Comparison of ENCODE assay signal across 8 cellular contexts in genomic region chr14:103385994-103386491, GRCh38. TPM values are rescaled to one million over a fixed set of nuclear protein-coding genes. Genes with fewer than 3 reads are reported as not detected.
DNase-seq lines count a peak whose midpoint lies in the region; ATAC-seq, FAIRE-seq and TF ChIP-seq lines count a peak whose summit lies in the region.

No MANE protein-coding gene starts in this region.

- peaks cover 55 to 68% of the 10 kb centered on the region in 2 donors for H3K4me1 Mint-ChIP-seq in immature natural killer cell

- H3K4me3 ChIP-seq in SK-N-SH (ENCODE audit: low read depth in 2 of 2, low read length in 1 of 2) = peak overlapping the region; percentile 92 to 97
- H3K4me3 ChIP-seq in GM12878 = peak overlapping the region; percentile 91

- H3K4me3 Mint-ChIP-seq in immature natural killer cell = peak overlapping the region; percentile 93 to 99 (median 97)

- H3K27me3 ChIP-seq in SK-N-SH (ENCODE audit: insufficient read depth) (no peaks in the 10 kb centered on the region), GM12878 (replicated peaks in 1 of 2; ENCODE audit: control insufficient read depth in 2 of 2, insufficient read depth in 2 of 2, low read length in 1 of 2) (no peaks in the 10 kb centered on the region)

- H3K36me3 ChIP-seq in SK-N-SH (replicated peaks in 1 of 2; ENCODE audit: control insufficient read depth in 1 of 2, insufficient read depth in 2 of 2, low read length in 1 of 2) (no peaks in the 10 kb centered on the region), GM12878 (ENCODE audit: control insufficient read depth in 2 of 2, insufficient read depth in 2 of 2, low read length in 1 of 2) (no peaks in the 10 kb centered on the region)

- TF ChIP-seq POLR2A in GM12878 (IDR thresholded peaks at IDR 0.05; ENCODE audit: low read depth, low read length) = no peak

- H3K9me3 Mint-ChIP-seq in immature natural killer cell = no peaks in the 10 kb centered on the region

- H2AFZ ChIP-seq in SK-N-SH (ENCODE audit: low read depth) = no peak overlapping the region
- no peak overlapping the region; the same call in 1 of the 2 replicates for H2AFZ ChIP-seq in GM12878 (ENCODE audit: control insufficient read depth, low read depth, low read length)

- CTCF ChIA-PET in SK-N-SH (lab: Yijun Ruan, JAX) = interaction anchor here (1.8 kb wide), 1 partner anchor 8 kb away, joined by 8 read pairs; no protein-coding TSS in a partner anchor
- CTCF ChIA-PET in GM12878 (lab: Yijun Ruan, JAX) = interaction anchor here (1.1 to 1.7 kb wide), 3 partner anchors 14 to 54 kb away, joined by 3 to 5 read pairs (median 4); no protein-coding TSS in a partner anchor

- in situ Hi-C loops in GM13976 (cut with MboI; ENCODE audit: low sequenced_read_pairs, unreplicated experiment) = no loop called here
- in situ Hi-C loops in GM12878 (cut with MboI) = no loop called here

- under 1% methylated on average over 18 of the region's 31 CpGs for WGBS in SK-N-SH (ENCODE audit: low lambda C conversion rate)
- 2% methylated on average over 31 of the region's 31 CpGs for WGBS in GM12878 (ENCODE audit: insufficient coverage, insufficient replicate concordance, low lambda C conversion rate, missing lambda C conversion rate)

- H3K4me1 ChIP-seq in SK-N-SH (ENCODE audit: control insufficient read depth in 1 of 2, insufficient read depth in 2 of 2, low read depth in 1 of 2, low read length in 1 of 2) = peaks cover 0 to 10% of the 10 kb centered on the region in 2 experiments; a peak in 1 of 4 replicates
- H3K4me1 ChIP-seq in GM12878 (ENCODE audit: control insufficient read depth, insufficient read depth, low read length) = peaks cover 13% of the 10 kb centered on the region

- no peak for TF ChIP-seq RAD21 in SK-N-SH (IDR thresholded peaks at IDR 0.05; ENCODE audit: low read length)
- no peak for TF ChIP-seq RAD21 in GM12878 (IDR thresholded peaks at IDR 0.05; ENCODE audit: insufficient read depth, low read depth, low read length)

- H3K9me2 ChIP-seq in SK-N-SH = no peaks in the 10 kb centered on the region

- H3F3A ChIP-seq in SK-N-SH (replicated peaks; ENCODE audit: insufficient read depth) = peaks cover 24% of the 10 kb centered on the region

- SMC1A ChIA-PET in GM12878 (lab: Charles Lee; ENCODE audit: uncharacterized antibody, unreplicated experiment) = no interaction called here

- TSS peak; percentile 63 for BruUV-seq in GM12878 (replicated peaks; lab: Mats Ljungman, UMichigan)

- no peaks in the 10 kb centered on the region for H3K36me3 Mint-ChIP-seq in immature natural killer cell

- TF ChIP-seq EP300 in SK-N-SH (IDR thresholded peaks at IDR 0.05; ENCODE audit: borderline replicate concordance in 1 of 2, low read depth in 1 of 2, low read length in 1 of 2) (no peak), GM12878 (IDR thresholded peaks at IDR 0.05; ENCODE audit: borderline replicate concordance in 1 of 2, control insufficient read depth in 1 of 2, low read depth in 2 of 2, low read length in 2 of 2) (no peak)

- peaks cover 53% of the 10 kb centered on the region for H4K20me1 ChIP-seq in SK-N-SH (ENCODE audit: insufficient read depth)
- H4K20me1 ChIP-seq in GM12878 (ENCODE audit: control insufficient read depth, insufficient read depth) = peaks cover 2% of the 10 kb centered on the region; the same call in 1 of the 2 replicates

- H3K4me2 ChIP-seq in SK-N-SH (peak overlapping the region; percentile 92), GM12878 (ENCODE audit: control insufficient read depth, insufficient read depth) (peak overlapping the region; percentile 93)

- RAD21 ChIA-PET in GM12878 (lab: Charles Lee; ENCODE audit: unreplicated experiment) = no interaction called here

- peak; percentile 44 for FAIRE-seq in GM12878 (lab: Jason Lieb, UNC)

- POLR2A ChIA-PET in SK-N-SH (lab: Yijun Ruan, JAX) = no interaction called here
- POLR2A ChIA-PET in GM12878 (lab: Charles Lee) = no interaction called here

- ATAC-seq in HG03025 (IDR thresholded peaks at IDR 0.05; ENCODE audit: low FRiP score, unreplicated experiment) = peak; percentile 8
- ATAC-seq in GM12878 = peak; percentile 19
- no peak for ATAC-seq in GM21381 (IDR thresholded peaks at IDR 0.05; ENCODE audit: unreplicated experiment)

- H3K9ac ChIP-seq in SK-N-SH = peak overlapping the region; percentile 97
- H3K9ac ChIP-seq in GM12878 (ENCODE audit: control insufficient read depth, insufficient read depth, low read length) = peak overlapping the region; percentile 91

- peak overlapping the region; percentile 91 to 98 (median 96) for H3K27ac Mint-ChIP-seq in immature natural killer cell

- DNase-seq in GM13976 (ENCODE audit: low spot score) (no peak), SK-N-SH (peak; percentile 36), GM12878 (ENCODE audit: low read depth, low spot score) (no peak), immature natural killer cell (peak in 2 of 3 donors; percentile 35 to 40), OCI-M1 (lab: John Stamatoyannopoulos, UW) (no peak)
- peak; percentile 19 for DNase-seq in stimulated activated CD4-positive, alpha-beta T cell treated with anti-CD3 and anti-CD28 coated beads, Interleukin-12 subunit alpha, Interleukin-12 subunit beta, amount 100 ng/mL, for 4 hours

- H3K27ac ChIP-seq in SK-N-SH (ENCODE audit: low read depth in 2 of 2, low read length in 1 of 2) (peak overlapping the region; percentile 91 to 92), GM12878 (ENCODE audit: control insufficient read depth, insufficient read depth) (peak overlapping the region; percentile 86)

- H3K79me2 ChIP-seq in SK-N-SH (ENCODE audit: insufficient read depth) (peaks cover 58% of the 10 kb centered on the region), GM12878 (ENCODE audit: control insufficient read depth, insufficient read depth, low read length) (peaks cover 57% of the 10 kb centered on the region)

- no peaks in the 10 kb centered on the region for H3K9me3 ChIP-seq in SK-N-SH
- no peaks in the 10 kb centered on the region for H3K9me3 ChIP-seq in GM12878 (replicated peaks; ENCODE audit: control insufficient read depth, insufficient read depth, low read length)

- TF ChIP-seq CTCF in GM13976 (IDR thresholded peaks at IDR 0.05; ENCODE audit: borderline replicate concordance, control extremely low read depth, extremely low read depth, insufficient read depth, missing control alignments) = peak; percentile 0
- TF ChIP-seq CTCF in SK-N-SH (IDR thresholded peaks at IDR 0.05) = no peak
- TF ChIP-seq CTCF in GM12878 (IDR thresholded peaks at IDR 0.05 in 2 of 3, conservative IDR thresholded peaks at IDR 0.05 in 1 of 3; ENCODE audit: control insufficient read depth in 2 of 3, extremely low read depth in 1 of 3, insufficient read depth in 1 of 3, low read depth in 3 of 3, low read length in 3 of 3) = no peak

- H3K27me3 Mint-ChIP-seq in immature natural killer cell (ENCODE audit: low read depth in 3 of 3) = peaks cover 0 to 9% (median 6%) of the 10 kb centered on the region in 3 donors

- intact Hi-C loops in GM12878 (cut with micrococcal nuclease; ENCODE audit: unreplicated experiment) = loop anchor here (5.0 kb wide), 1 partner anchor 54 kb away; the partner anchor contains the start of gene EIF5

TF ChIP-seq in SK-N-SH, 30 proteins besides CTCF, POLR2A, EP300 and RAD21 (continues in another document):
- no peak for TF ChIP-seq FOXJ3 (CRISPR knock-in tag; IDR thresholded peaks at IDR 0.05)

TF ChIP-seq in GM12878, 131 proteins besides CTCF, POLR2A, EP300 and RAD21 (continues in another document):
- TF ChIP-seq BCL11A (IDR thresholded peaks at IDR 0.05; ENCODE audit: low read depth, low read length) (0 out of 2 replicates have a peak, but pooled peaks have one; percentile 20), RAD51 (IDR thresholded peaks at IDR 0.05) (no peak)

RNA-seq across cellular contexts. Expression of gene MARK3, which starts 0.8 kb away (rescaled TPM):
- polyA plus RNA-seq in SK-N-SH (2012; rRNA removed) (73.4 and 94.5 TPM in 2 replicates), GM12878 (2011; rRNA removed) (75.1 and 85.6 TPM in 2 replicates), GM12878 (2014; fragmentation: Illumina TruSeq; extraction: Trizol) (50.7 and 52.0 TPM in 2 replicates), GM12878 (2014; fragmentation: Nextera tagmentation; extraction: Ambion mirVana) (10 to 100 TPM; 10.7 to 19.8 TPM), GM12878 (2014; rRNA removed) (43.2 and 49.9 TPM in 2 replicates), GM12878 (2016; fragmentation: Nextera tagmentation; extraction: Ambion mirVana) (10 to 100 TPM; 28.6 to 31.0 TPM), immature natural killer cell (10 to 100 TPM; 23.4 to 44.1 (median 25.7) TPM)
- 49.0 and 50.0 TPM in 2 replicates for polyA plus RNA-seq in SK-N-SH (2012; cell fraction: cytosol; rRNA removed)
- 255 and 313 TPM in 2 replicates for polyA plus RNA-seq in SK-N-SH (2012; cell fraction: nucleus; rRNA removed)
- total RNA-seq in GM12878 (2013; cell fraction: nucleolus; rRNA removed) = 225 and 244 TPM in 2 replicates
- total RNA-seq in GM12878 (2014; rRNA removed) (39.6 and 43.3 TPM in 2 replicates), GM12878 (2014; rRNA removed; fragmentation: Illumina TruSeq; extraction: Trizol) (48.0 and 48.3 TPM in 2 replicates), GM12878 (2021) (51.9 and 59.3 TPM in 2 replicates)
- polyA plus RNA-seq in GM12878 (2011; ENCODE audit: low read depth) = 36.8 TPM
- polyA plus RNA-seq in GM12878 (2011; cell fraction: cytosol; rRNA removed) = 40.5 and 46.1 TPM in 2 replicates
- 90.2 and 95.2 TPM in 2 replicates for polyA plus RNA-seq in GM12878 (2011; cell fraction: nucleus; rRNA removed)
- 39.8 and 47.5 TPM in 2 replicates for polyA plus RNA-seq in GM12878 (2012)
- polyA minus RNA-seq in GM12878 (2011; rRNA and poly(A)+ RNA removed) = 73.2 and 80.4 TPM in 2 replicates
- polyA minus RNA-seq in GM12878 (2011; cell fraction: cytosol; rRNA and poly(A)+ RNA removed) = 15.8 and 21.0 TPM in 2 replicates
- 63.7 and 92.2 TPM in 2 replicates for polyA minus RNA-seq in GM12878 (2011; cell fraction: nucleus; rRNA and poly(A)+ RNA removed)

RNA-seq across cellular contexts. Expression of gene EIF5, which starts 52.0 kb away (rescaled TPM):
- 120 and 127 TPM in 2 replicates for polyA plus RNA-seq in SK-N-SH (2012; rRNA removed)
- polyA plus RNA-seq in SK-N-SH (2012; cell fraction: cytosol; rRNA removed) = 113 and 127 TPM in 2 replicates
- polyA plus RNA-seq in SK-N-SH (2012; cell fraction: nucleus; rRNA removed) = 93.2 and 207 TPM in 2 replicates
- 250 and 254 TPM in 2 replicates for total RNA-seq in GM12878 (2013; cell fraction: nucleolus; rRNA removed)
- total RNA-seq in GM12878 (2014; rRNA removed) = 68.6 and 75.6 TPM in 2 replicates
- total RNA-seq in GM12878 (2014; rRNA removed; fragmentation: Illumina TruSeq; extraction: Trizol) = 84.1 and 92.7 TPM in 2 replicates
- total RNA-seq in GM12878 (2021) = 156 and 166 TPM in 2 replicates
- 78.4 TPM for polyA plus RNA-seq in GM12878 (2011; ENCODE audit: low read depth)
- 268 and 275 TPM in 2 replicates for polyA plus RNA-seq in GM12878 (2011; rRNA removed)
- 141 and 164 TPM in 2 replicates for polyA plus RNA-seq in GM12878 (2011; cell fraction: cytosol; rRNA removed)
- 181 and 255 TPM in 2 replicates for polyA plus RNA-seq in GM12878 (2011; cell fraction: nucleus; rRNA removed)
- 118 and 152 TPM in 2 replicates for polyA plus RNA-seq in GM12878 (2012)
- 137 and 204 TPM in 2 replicates for polyA plus RNA-seq in GM12878 (2014; fragmentation: Illumina TruSeq; extraction: Trizol)
- polyA plus RNA-seq in GM12878 (2014; fragmentation: Nextera tagmentation; extraction: Ambion mirVana) = 10 to 100 TPM; 51.2 to 80.9 TPM
- polyA plus RNA-seq in GM12878 (2014; rRNA removed) = 83.2 and 89.1 TPM in 2 replicates
- polyA plus RNA-seq in GM12878 (2016; fragmentation: Nextera tagmentation; extraction: Ambion mirVana) = 100 to 1,000 TPM; 312 to 360 TPM
- 123 and 221 TPM in 2 replicates for polyA minus RNA-seq in GM12878 (2011; rRNA and poly(A)+ RNA removed)
- polyA minus RNA-seq in GM12878 (2011; cell fraction: cytosol; rRNA and poly(A)+ RNA removed) = 54.0 and 67.9 TPM in 2 replicates
- polyA minus RNA-seq in GM12878 (2011; cell fraction: nucleus; rRNA and poly(A)+ RNA removed) = 134 and 194 TPM in 2 replicates
- polyA plus RNA-seq in immature natural killer cell = 100 to 1,000 TPM; 348 to 443 (median 414) TPM

Comparison
In these comparisons a context has a peak if more than half of its experiments do, and no peak if none do; other contexts are left out.
1. DNase-seq: peak in SK-N-SH (single experiment), immature natural killer cell (2 of 3) and stimulated activated CD4-positive, alpha-beta T cell treated with anti-CD3 and anti-CD28 coated beads, Interleukin-12 subunit alpha, Interleukin-12 subunit beta, amount 100 ng/mL, for 4 hours (single experiment); none in GM13976 (single experiment), GM12878 (single experiment) and OCI-M1 (single experiment).